Comparison of ENCODE assay signal across 11 cellular contexts in genomic region chr12:122917508-122918227, GRCh38. TPM values are rescaled to one million over a fixed set of nuclear protein-coding genes. Genes with fewer than 3 reads are reported as not detected.
DNase-seq lines count a peak whose midpoint lies in the region; ATAC-seq and TF ChIP-seq lines count a peak whose summit lies in the region.
"Had no signal": no experiment of that assay in that cellular context is flagged by ENCODE, and none has a peak within 500 bp of the region (broad histone marks: within the 10 kb centered on the region; RNA-seq: fewer than 3 reads in every experiment).

No MANE protein-coding gene starts in this region.

- intact Hi-C loops in CD8-positive, alpha-beta T cell (cut with DNase I, micrococcal nuclease): no loop called here

- H3K36me3 Mint-ChIP-seq in activated T-cell treated with anti-CD3 and anti-CD28 coated beads, Interleukin-2, amount 50 U/mL, for 24 hours (ENCODE audit: low read depth): no peaks in the 10 kb centered on the region
- H3K36me3 Mint-ChIP-seq in CD8-positive, alpha-beta T cell: no peaks in the 10 kb centered on the region
- H3K36me3 Mint-ChIP-seq: activated naive CD8-positive, alpha-beta T cell treated with anti-CD3 and anti-CD28 coated beads for 36 hours had no signal

- no peaks in the 10 kb centered on the region for H3K27me3 ChIP-seq in BLaER1
- no peaks in the 10 kb centered on the region for H3K27me3 ChIP-seq in CD8-positive, alpha-beta T cell (ENCODE audit: insufficient read depth, low read length)

- POLR2A ChIA-PET in CD8-positive, alpha-beta T cell (lab: Charles Lee): no interaction called here

- no peaks in the 10 kb centered on the region for H3K9me3 Mint-ChIP-seq in activated T-cell treated with anti-CD3 and anti-CD28 coated beads, Interleukin-2, amount 50 U/mL, for 24 hours
- no peaks in the 10 kb centered on the region for H3K9me3 Mint-ChIP-seq in CD8-positive, alpha-beta T cell
- H3K9me3 Mint-ChIP-seq: activated naive CD8-positive, alpha-beta T cell treated with anti-CD3 and anti-CD28 coated beads for 36 hours had no signal

- H3K27me3 Mint-ChIP-seq in activated T-cell treated with anti-CD3 and anti-CD28 coated beads, Interleukin-2, amount 50 U/mL, for 24 hours: no peaks in the 10 kb centered on the region
- H3K27me3 Mint-ChIP-seq in CD8-positive, alpha-beta T cell (ENCODE audit: low read depth): no peaks in the 10 kb centered on the region
- H3K27me3 Mint-ChIP-seq: activated naive CD8-positive, alpha-beta T cell treated with anti-CD3 and anti-CD28 coated beads for 36 hours had no signal

- H3K4me1 ChIP-seq in BLaER1: peaks cover 49% of the 10 kb centered on the region
- H3K4me1 ChIP-seq in CD8-positive, alpha-beta T cell (ENCODE audit: insufficient read depth, low read length): no peaks in the 10 kb centered on the region

- no peak for TF ChIP-seq CTCF in omental fat pad (IDR thresholded peaks at IDR 0.05)
- TF ChIP-seq CTCF in CD8-positive, alpha-beta T cell (IDR thresholded peaks at IDR 0.05): no peak

- H4K20me1 ChIP-seq in BLaER1: no peaks in the 10 kb centered on the region

- DNase-seq in RPMI8226 (peak; percentile 62), fibroblast of the conjunctiva (ENCODE audit: low read depth) (peak; percentile 16), omental fat pad (ENCODE audit: low spot score) (peak; percentile 32), MV-4-11 (lab: John Stamatoyannopoulos, UW) (no peak), cortex of kidney (lab: John Stamatoyannopoulos, UW) (no peak)
- DNase-seq in activated T-cell treated with anti-CD3 and anti-CD28 coated beads, Interleukin-2, amount 50 U/mL, for 24 hours: no peak
- DNase-seq in CD8-positive, alpha-beta T cell: no peak
- DNase-seq: activated naive CD8-positive, alpha-beta T cell treated with anti-CD3 and anti-CD28 coated beads for 36 hours; KBM-7; kidney glomerular epithelial cell had no signal

- H3K9me3 ChIP-seq in BLaER1: no peaks in the 10 kb centered on the region
- no peaks in the 10 kb centered on the region for H3K9me3 ChIP-seq in CD8-positive, alpha-beta T cell (ENCODE audit: low read length)

- H3K4me3 ChIP-seq in BLaER1: peak overlapping the region; percentile 14; the same call in 1 of the 2 replicates
- H3K4me3 ChIP-seq in CD8-positive, alpha-beta T cell (ENCODE audit: low read depth, low read length): no peak overlapping the region

- H3K4me2 ChIP-seq in BLaER1: peak overlapping the region; percentile 77

- peaks cover 7% of the 10 kb centered on the region for H3K4me1 Mint-ChIP-seq in activated T-cell treated with anti-CD3 and anti-CD28 coated beads, Interleukin-2, amount 50 U/mL, for 24 hours (ENCODE audit: low read depth)
- peaks cover under 1% of the 10 kb centered on the region for H3K4me1 Mint-ChIP-seq in CD8-positive, alpha-beta T cell (ENCODE audit: low read depth)

- H3K4me3 Mint-ChIP-seq in activated T-cell treated with anti-CD3 and anti-CD28 coated beads, Interleukin-2, amount 50 U/mL, for 24 hours: no peak overlapping the region
- H3K4me3 Mint-ChIP-seq in CD8-positive, alpha-beta T cell: no peak overlapping the region
- H3K4me3 Mint-ChIP-seq: activated naive CD8-positive, alpha-beta T cell treated with anti-CD3 and anti-CD28 coated beads for 36 hours had no signal

- H3K9ac ChIP-seq in BLaER1: peak overlapping the region; percentile 66

- peak; percentile 64 for ATAC-seq in omental fat pad (ENCODE audit: low FRiP score)
- ATAC-seq in CD8-positive, alpha-beta T cell: no peak

- CTCF ChIA-PET in CD8-positive, alpha-beta T cell (lab: Charles Lee): no interaction called here

- H3K36me3 ChIP-seq in BLaER1: no peaks in the 10 kb centered on the region
- H3K36me3 ChIP-seq in CD8-positive, alpha-beta T cell (ENCODE audit: insufficient read depth, low read length): no peaks in the 10 kb centered on the region

- no peak overlapping the region for H3K27ac Mint-ChIP-seq in activated T-cell treated with anti-CD3 and anti-CD28 coated beads, Interleukin-2, amount 50 U/mL, for 24 hours
- no peak overlapping the region for H3K27ac Mint-ChIP-seq in CD8-positive, alpha-beta T cell
- H3K27ac Mint-ChIP-seq: activated naive CD8-positive, alpha-beta T cell treated with anti-CD3 and anti-CD28 coated beads for 36 hours had no signal

- H3K27ac ChIP-seq in BLaER1: peak overlapping the region; percentile 69
- no peak overlapping the region for H3K27ac ChIP-seq in CD8-positive, alpha-beta T cell (ENCODE audit: low read depth, low read length)

RNA-seq across cellular contexts. Expression of gene VPS37B, which starts 21.7 kb away (rescaled TPM):
- total RNA-seq in omental fat pad: 10 to 100 TPM; 20.7 to 45.0 (median 35.2) TPM
- 100 to 1,000 TPM; 145 to 148 TPM for total RNA-seq in CD8-positive, alpha-beta T cell

RNA-seq across cellular contexts. Expression of gene ABCB9, which starts 48.6 kb away (rescaled TPM):
- 1 to 10 TPM; 1.3 to 4.7 (median 2.7) TPM for total RNA-seq in omental fat pad
- 1 to 10 TPM; 3.5 to 3.6 TPM for total RNA-seq in CD8-positive, alpha-beta T cell

RNA-seq across cellular contexts. Expression of gene OGFOD2, which starts 57.4 kb away (rescaled TPM):
- 10 to 100 TPM in 1 of 4 donors, 1 to 10 TPM in 3; 3.1 to 13.9 (median 6.2) TPM for total RNA-seq in omental fat pad
- total RNA-seq in CD8-positive, alpha-beta T cell: 10 to 100 TPM in 1 of 2 experiments, 1 to 10 TPM in 1; 9.4 to 10.5 TPM

Comparison
In these comparisons a context has a peak if more than half of its experiments do, and no peak if none do; other contexts are left out.
1. DNase-seq: peak in RPMI8226 (single experiment), fibroblast of the conjunctiva (single experiment) and omental fat pad (single experiment); none in activated T-cell treated with anti-CD3 and anti-CD28 coated beads, Interleukin-2, amount 50 U/mL, for 24 hours (single experiment), MV-4-11 (single experiment), CD8-positive, alpha-beta T cell (0 of 7) and cortex of kidney (single experiment).